8 cellular contexts compared by ENCODE assay signal in genomic region chr12:63906876-63907275, GRCh38.
"Had no signal": no experiment of that assay in that cellular context is flagged by ENCODE, and none has a peak within 500 bp of the region (broad histone marks: within the 10 kb centered on the region; RNA-seq: fewer than 3 reads in every experiment).

No MANE protein-coding gene starts in this region.

- H3K27ac ChIP-seq: GM23248, KMS-11 had no signal

- H3K4me2 ChIP-seq: KMS-11 had no signal

- H3K4me3 ChIP-seq: GM23248 had no signal

- H3K4me1 Mint-ChIP-seq: H9, IgD-negative memory B cell had no signal

- H3K9ac ChIP-seq: GM23248, KMS-11 had no signal

- DNase-seq: GM23248, GOT3, H9, HCEC 1CT, KBM-7 had no signal

- FAIRE-seq: HTR-8/SVneo had no signal

- H3K4me3 Mint-ChIP-seq: H9, IgD-negative memory B cell had no signal

- H3K27ac Mint-ChIP-seq: H9, IgD-negative memory B cell had no signal

- H2AFZ ChIP-seq: GM23248 had no signal
